20 cellular contexts compared by ENCODE assay signal in genomic region chr3:23084367-23084766, GRCh38.
DNase-seq lines count a peak whose midpoint lies in the region; ATAC-seq, FAIRE-seq and TF ChIP-seq lines count a peak whose summit lies in the region.
"Had no signal": no experiment of that assay in that cellular context is flagged by ENCODE, and none has a peak within 500 bp of the region (broad histone marks: within the 10 kb centered on the region; RNA-seq: fewer than 3 reads in every experiment).

No MANE protein-coding gene starts in this region.

- intact Hi-C loops in pancreas (cut with DNase I), result no loop called here

- H3K4me3 ChIP-seq in pancreas, result no peak overlapping the region
- H3K4me3 ChIP-seq: BLaER1, MG63 had no signal

- FAIRE-seq in pancreas (lab: Jason Lieb, UNC), result no peak
- FAIRE-seq: H1, HTR-8/SVneo had no signal

- DNase-seq in pancreas, result no peak
- DNase-seq in stimulated activated CD4-positive, alpha-beta T cell treated with anti-CD3 and anti-CD28 coated beads, Interleukin-4, amount 100 ng/mL, for 24 hours, result no peak
- DNase-seq: AML-193; Caco-2; CD8-positive, alpha-beta memory T cell; DND-41; GDM1; HCEC 1CT; HFFc6; MG63 had no signal

- TF ChIP-seq CTCF in pancreas (IDR thresholded peaks at IDR 0.05), result no peak

- peaks cover 0 to 5% (median 0%) of the 10 kb centered on the region in 3 donors for H3K4me1 ChIP-seq in pancreas
- H3K4me1 ChIP-seq: Caco-2 had no signal

- no peak overlapping the region for H3K27ac ChIP-seq in pancreas
- H3K27ac ChIP-seq: 22Rv1, BLaER1 had no signal

- H3K36me3 ChIP-seq in pancreas, result no peaks in the 10 kb centered on the region
- H3K36me3 ChIP-seq: BLaER1, MG63 had no signal

- peak; percentile 73 for ATAC-seq in GM18502 (IDR thresholded peaks at IDR 0.05; ENCODE audit: poor library complexity, unreplicated experiment)
- peak; percentile 76 for ATAC-seq in GM21360 (IDR thresholded peaks at IDR 0.05; ENCODE audit: unreplicated experiment)
- ATAC-seq in HG02870 (IDR thresholded peaks at IDR 0.05; ENCODE audit: unreplicated experiment), result peak; percentile 80
- ATAC-seq in HG03520 (IDR thresholded peaks at IDR 0.05; ENCODE audit: unreplicated experiment), result peak; percentile 77
- ATAC-seq in pancreas, result no peak
- no peak for ATAC-seq in HG03097 (IDR thresholded peaks at IDR 0.05; ENCODE audit: low FRiP score, unreplicated experiment)
- ATAC-seq in HG03469 (IDR thresholded peaks at IDR 0.05; ENCODE audit: unreplicated experiment), result no peak

- H3K9me3 ChIP-seq in pancreas, result no peaks in the 10 kb centered on the region
- H3K9me3 ChIP-seq: BLaER1, Caco-2, MG63 had no signal

- no peaks in the 10 kb centered on the region for H3K27me3 ChIP-seq in pancreas
- H3K27me3 ChIP-seq: BLaER1, MG63 had no signal

Comparison
In these comparisons a context has a peak if more than half of its experiments do, and no peak if none do; other contexts are left out.
1. ATAC-seq: peak in GM18502 (single experiment), GM21360 (single experiment), HG02870 (single experiment) and HG03520 (single experiment); none in pancreas (0 of 4), HG03097 (single experiment) and HG03469 (single experiment).